Comparison of ENCODE assay signal across 11 cellular contexts in genomic region chr11:35178862-35179261, GRCh38. TPM values are rescaled to one million over a fixed set of nuclear protein-coding genes. Genes with fewer than 3 reads are reported as not detected.
A peak's percentile ranks its signal among the peaks of the same experiment; 100 is the strongest.
DNase-seq lines count a peak whose midpoint lies in the region; ATAC-seq and TF ChIP-seq lines count a peak whose summit lies in the region.
"Had no signal": no experiment of that assay in that cellular context is flagged by ENCODE, and none has a peak within 500 bp of the region (broad histone marks: within the 10 kb centered on the region; RNA-seq: fewer than 3 reads in every experiment).

No MANE protein-coding gene starts in this region.

- no peak overlapping the region for H3K18ac ChIP-seq in neuronal stem cell (ENCODE audit: low read length)

- H3K36me3 Mint-ChIP-seq in MCF 10A (ENCODE audit: insufficient read depth, unreplicated experiment) (peaks cover 62% of the 10 kb centered on the region), progenitor cell of endocrine pancreas (ENCODE audit: insufficient read depth) (no peaks in the 10 kb centered on the region)
- H3K36me3 Mint-ChIP-seq in activated CD8-positive, alpha-beta T cell treated with anti-CD3 and anti-CD28 coated beads for 36 hours (ENCODE audit: low read depth) = peaks cover 83% of the 10 kb centered on the region

- peaks cover 43% of the 10 kb centered on the region for H3K4me1 Mint-ChIP-seq in MCF 10A (ENCODE audit: insufficient read depth, unreplicated experiment)
- H3K4me1 Mint-ChIP-seq in activated CD8-positive, alpha-beta T cell treated with anti-CD3 and anti-CD28 coated beads for 36 hours (ENCODE audit: low read depth) = peaks cover 90% of the 10 kb centered on the region
- peaks cover under 1% of the 10 kb centered on the region for H3K4me1 Mint-ChIP-seq in progenitor cell of endocrine pancreas (ENCODE audit: low read depth)

- no peak for TF ChIP-seq POLR2A in breast epithelium (IDR thresholded peaks at IDR 0.05)

- H3K36me3 ChIP-seq in breast epithelium = no peaks in the 10 kb centered on the region
- H3K36me3 ChIP-seq in thymus (ENCODE audit: control insufficient read depth, insufficient read depth) = peaks cover 5% of the 10 kb centered on the region
- no peaks in the 10 kb centered on the region for H3K36me3 ChIP-seq in neuronal stem cell (replicated peaks in 1 of 2; ENCODE audit: control insufficient read depth in 2 of 2, insufficient read depth in 2 of 2, low read length in 2 of 2)

- no peak overlapping the region for H2BK5ac ChIP-seq in neuronal stem cell (ENCODE audit: low read length)

- no peaks in the 10 kb centered on the region for H3K79me1 ChIP-seq in neuronal stem cell (ENCODE audit: low read depth, low read length)

- H4K8ac ChIP-seq in neuronal stem cell (ENCODE audit: low read depth, low read length) = no peak overlapping the region

- H3K27me3 ChIP-seq in breast epithelium (no peaks in the 10 kb centered on the region), foreskin keratinocyte (no peaks in the 10 kb centered on the region), thymus (ENCODE audit: control insufficient read depth, insufficient read depth) (no peaks in the 10 kb centered on the region), neuronal stem cell (ENCODE audit: control insufficient read depth in 3 of 3, insufficient read depth in 3 of 3, low read depth in 1 of 3, low read length in 3 of 3) (no peaks in the 10 kb centered on the region)

- H2AFZ ChIP-seq in neuronal stem cell (ENCODE audit: low read length) = no peak overlapping the region

- H3K27ac ChIP-seq in breast epithelium (peak overlapping the region in 1 of 2 donors; percentile 8), foreskin keratinocyte (peak overlapping the region; percentile 17), thymus (ENCODE audit: low read depth) (peak overlapping the region; percentile 47), neuronal stem cell (replicated peaks; ENCODE audit: low read length) (no peak overlapping the region)

- POLR2A ChIA-PET in MCF 10A (lab: Yijun Ruan, JAX) = interaction anchor here (0.7 to 4.2 kb wide), 16 partner anchors 8 to 212 kb away, joined by 3 to 35 read pairs (median 6); partner anchors contain the start of gene CD44
- POLR2A ChIA-PET in activated CD8-positive, alpha-beta T cell treated with anti-CD3 and anti-CD28 coated beads for 36 hours (lab: Charles Lee) = interaction anchor here (0.6 to 8.6 kb wide), 8 partner anchors 11 to 1443 kb away, joined by 3 to 68 read pairs (median 4); partner anchors contain the start of gene CD59

- no peak overlapping the region for H2AK5ac ChIP-seq in neuronal stem cell (ENCODE audit: low read depth, low read length)

- intact Hi-C loops in MCF 10A (cut with micrococcal nuclease) = no loop called here
- intact Hi-C loops in breast epithelium (cut with DNase I; ENCODE audit: low total_unique reads) = loop anchor here (5.0 kb wide), 1 partner anchor 58 kb away; no protein-coding TSS in a partner anchor
- intact Hi-C loops in activated CD8-positive, alpha-beta T cell treated with anti-CD3 and anti-CD28 coated beads for 36 hours (cut with micrococcal nuclease) = loop anchor here (5.0 kb wide), 1 partner anchor 58 kb away; no protein-coding TSS in a partner anchor

- BruUV-seq in MCF 10A (replicated peaks; lab: Mats Ljungman, UMichigan) = no TSS peak

- no peak overlapping the region for H3K14ac ChIP-seq in neuronal stem cell (ENCODE audit: low read length)

- no peaks in the 10 kb centered on the region for H3K27me3 Mint-ChIP-seq in MCF 10A (ENCODE audit: insufficient read depth, unreplicated experiment)
- H3K27me3 Mint-ChIP-seq in activated CD8-positive, alpha-beta T cell treated with anti-CD3 and anti-CD28 coated beads for 36 hours = no peaks in the 10 kb centered on the region
- H3K27me3 Mint-ChIP-seq in progenitor cell of endocrine pancreas = peaks cover 30% of the 10 kb centered on the region

- H3K23ac ChIP-seq in neuronal stem cell (ENCODE audit: low read depth, low read length, poor library complexity) = no peak overlapping the region

- no peak overlapping the region for H3K4me3 ChIP-seq in breast epithelium
- H3K4me3 ChIP-seq in thymus (ENCODE audit: low read length) = no peak overlapping the region
- no peak overlapping the region for H3K4me3 ChIP-seq in neuronal stem cell (ENCODE audit: low read length in 2 of 2)

- CTCF ChIA-PET in MCF 10A (lab: Yijun Ruan, JAX) = interaction anchor here (0.6 to 2.2 kb wide), 8 partner anchors 10 to 250 kb away, joined by 3 to 5 read pairs (median 3); no protein-coding TSS in a partner anchor
- CTCF ChIA-PET in activated CD8-positive, alpha-beta T cell treated with anti-CD3 and anti-CD28 coated beads for 36 hours (lab: Charles Lee) = interaction anchor here (1.0 to 8.3 kb wide), 8 partner anchors 12 to 252 kb away, joined by 3 to 89 read pairs (median 4); no protein-coding TSS in a partner anchor

- no peak overlapping the region for H2BK12ac ChIP-seq in neuronal stem cell (ENCODE audit: low read length)

- no peak overlapping the region for H3K4me2 ChIP-seq in neuronal stem cell (ENCODE audit: insufficient read depth, low read length, poor library complexity, severe bottlenecking)

- peak overlapping the region; percentile 65 for H3K27ac Mint-ChIP-seq in MCF 10A (ENCODE audit: low read depth, unreplicated experiment)
- peak overlapping the region; percentile 89 for H3K27ac Mint-ChIP-seq in activated CD8-positive, alpha-beta T cell treated with anti-CD3 and anti-CD28 coated beads for 36 hours
- no peak overlapping the region for H3K27ac Mint-ChIP-seq in progenitor cell of endocrine pancreas
- H3K27ac Mint-ChIP-seq: nephron progenitor cell had no signal

- no peak overlapping the region for H2BK120ac ChIP-seq in neuronal stem cell (ENCODE audit: low read depth, low read length)

- H3K9me3 Mint-ChIP-seq in MCF 10A (ENCODE audit: unreplicated experiment) = no peaks in the 10 kb centered on the region
- no peaks in the 10 kb centered on the region for H3K9me3 Mint-ChIP-seq in activated CD8-positive, alpha-beta T cell treated with anti-CD3 and anti-CD28 coated beads for 36 hours
- H3K9me3 Mint-ChIP-seq in progenitor cell of endocrine pancreas (ENCODE audit: low read depth) = no peaks in the 10 kb centered on the region
- H3K9me3 Mint-ChIP-seq: nephron progenitor cell had no signal

- TF ChIP-seq CTCF in MCF 10A (IDR thresholded peaks at IDR 0.05; ENCODE audit: unreplicated experiment) (no peak), breast epithelium (IDR thresholded peaks at IDR 0.05) (no peak), foreskin keratinocyte (conservative IDR thresholded peaks at IDR 0.05) (no peak), progenitor cell of endocrine pancreas (IDR thresholded peaks at IDR 0.05; ENCODE audit: unreplicated experiment) (no peak)
- no peak for TF ChIP-seq CTCF in activated CD8-positive, alpha-beta T cell treated with anti-CD3 and anti-CD28 coated beads for 36 hours (IDR thresholded peaks at IDR 0.05)

- no peak overlapping the region for H2BK15ac ChIP-seq in neuronal stem cell (ENCODE audit: low read length)

- H3K4me3 Mint-ChIP-seq in MCF 10A (ENCODE audit: unreplicated experiment) (no peak overlapping the region), progenitor cell of endocrine pancreas (ENCODE audit: low read depth) (no peak overlapping the region)
- H3K4me3 Mint-ChIP-seq in activated CD8-positive, alpha-beta T cell treated with anti-CD3 and anti-CD28 coated beads for 36 hours = no peak overlapping the region
- H3K4me3 Mint-ChIP-seq: nephron progenitor cell had no signal

- H3K9me3 ChIP-seq in breast epithelium = no peaks in the 10 kb centered on the region
- no peaks in the 10 kb centered on the region for H3K9me3 ChIP-seq in thymus (ENCODE audit: control insufficient read depth)
- H3K9me3 ChIP-seq in neuronal stem cell (replicated peaks in 1 of 2; ENCODE audit: control insufficient read depth in 2 of 2, insufficient read depth in 1 of 2, low read depth in 1 of 2, low read length in 2 of 2) = no peaks in the 10 kb centered on the region

- H3K9ac ChIP-seq in neuronal stem cell (ENCODE audit: low read depth, low read length, poor library complexity) = no peak overlapping the region

- H4K91ac ChIP-seq in neuronal stem cell (ENCODE audit: low read depth, low read length, poor library complexity) = no peak overlapping the region

- no peaks in the 10 kb centered on the region for H3K4me1 ChIP-seq in breast epithelium
- H3K4me1 ChIP-seq in foreskin keratinocyte = peaks cover 28% of the 10 kb centered on the region
- peaks cover 22% of the 10 kb centered on the region for H3K4me1 ChIP-seq in thymus (ENCODE audit: control insufficient read depth, insufficient read depth, low read length)
- peaks cover 4 to 30% of the 10 kb centered on the region in 2 donors for H3K4me1 ChIP-seq in neuronal stem cell (ENCODE audit: control insufficient read depth in 2 of 2, insufficient read depth in 1 of 2, low read depth in 1 of 2, low read length in 2 of 2)

- ATAC-seq in activated CD8-positive, alpha-beta T cell treated with anti-CD3 and anti-CD28 coated beads for 36 hours = peak; percentile 37
- peak; percentile 66 for ATAC-seq in foreskin keratinocyte

- WGBS in thymus = 87% methylated on average over 2 of the region's 2 CpGs
- WGBS in neuronal stem cell (ENCODE audit: extremely low coverage in 2 of 2, insufficient read length in 2 of 2, insufficient replicate concordance in 1 of 2), 2 donors = no CpG with 5 or more reads among the region's 2 CpGs

- DNase-seq in MCF 10A (ENCODE audit: unreplicated experiment) (peak; percentile 72), breast epithelium (ENCODE audit: low spot score in 2 of 2) (no peak), foreskin keratinocyte (peak in 1 of 2 donors; percentile 58), neuronal stem cell (ENCODE audit: low spot score) (no peak), progenitor cell of endocrine pancreas (ENCODE audit: low spot score, unreplicated experiment) (no peak), epidermal melanocyte (ENCODE audit: insufficient read length, low spot score) (no peak)
- peak; percentile 45 for DNase-seq in activated CD8-positive, alpha-beta T cell treated with anti-CD3 and anti-CD28 coated beads for 36 hours
- DNase-seq: NCI-H1105, nephron progenitor cell, OCI-M1 had no signal

- no peak overlapping the region for H3K4ac ChIP-seq in neuronal stem cell (ENCODE audit: low read length)

RNA-seq across cellular contexts. Expression of gene CD44, which starts 39.9 kb away (rescaled TPM):
- total RNA-seq in MCF 10A (2022) (323 and 446 TPM in 2 replicates), breast epithelium (100 to 1,000 TPM; 255 to 348 (median 269) TPM), foreskin keratinocyte (1,058 and 1,283 TPM in 2 replicates), progenitor cell of endocrine pancreas (1.9 and 3.8 TPM in 2 replicates)
- 100 to 1,000 TPM; 363 to 373 TPM for total RNA-seq in activated CD8-positive, alpha-beta T cell treated with anti-CD3 and anti-CD28 coated beads for 36 hours
- polyA plus RNA-seq in foreskin keratinocyte (489 and 531 TPM in 2 replicates), thymus (78.7 TPM)
- 1.6 TPM for polyA plus RNA-seq in neuronal stem cell (2013, experiment 1 of 2)
- polyA plus RNA-seq in neuronal stem cell (2013, experiment 2 of 2) = 0.75 TPM

Comparison
In these comparisons a context has a peak if more than half of its experiments do, and no peak if none do; other contexts are left out.
1. DNase-seq: peak in MCF 10A (single experiment) and activated CD8-positive, alpha-beta T cell treated with anti-CD3 and anti-CD28 coated beads for 36 hours (single experiment); none in breast epithelium (0 of 2), neuronal stem cell (single experiment), progenitor cell of endocrine pancreas (single experiment) and epidermal melanocyte (single experiment).
2. RNA of gene CD44, which starts 39.9 kb away (total RNA-seq): 1,058 to 1,283 TPM in foreskin keratinocyte, 323 to 446 TPM in MCF 10A, 363 to 373 TPM in activated CD8-positive, alpha-beta T cell treated with anti-CD3 and anti-CD28 coated beads for 36 hours and 255 to 348 TPM in breast epithelium; 1.9 to 3.8 TPM in progenitor cell of endocrine pancreas; every median in the first group is over 10 times any median in the second.